9 cellular contexts compared by ENCODE assay signal in the genomic region with DNA sequence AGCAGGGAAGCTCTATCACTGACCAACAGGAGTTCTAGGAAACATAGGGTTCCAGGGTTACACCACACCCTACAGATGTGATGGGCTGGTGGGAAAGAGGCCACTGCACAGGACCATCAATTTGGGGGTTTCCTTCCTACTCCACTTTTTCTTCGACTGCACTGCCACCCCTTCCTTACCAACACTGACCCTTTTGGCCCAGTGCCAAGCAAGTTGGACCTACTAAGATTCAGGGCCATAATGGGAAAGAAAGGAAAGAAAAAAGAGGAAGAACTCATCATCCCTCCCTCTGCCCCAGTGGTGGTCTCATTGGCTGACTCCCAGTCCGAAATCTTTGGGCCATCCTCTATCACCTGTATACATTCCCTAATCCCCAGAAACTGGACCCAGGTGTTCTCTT. TPM values are rescaled to one million over a fixed set of nuclear protein-coding genes. Genes with fewer than 3 reads are reported as not detected.
"Had no signal": no experiment of that assay in that cellular context is flagged by ENCODE, and none has a peak within 500 bp of the region (broad histone marks: within the 10 kb centered on the region; RNA-seq: fewer than 3 reads in every experiment).

No MANE protein-coding gene starts in this region.

- ATAC-seq: GM23338 had no signal

- H3K27ac Mint-ChIP-seq: GM23338, H9, IgD-negative memory B cell had no signal

- H3K9me3 Mint-ChIP-seq: GM23338, H9 had no signal

- FAIRE-seq: H1, H54, HTR-8/SVneo had no signal

- DNase-seq: H9, HCEC 1CT, KBM-7 had no signal

- H3K4me3 ChIP-seq: GM23338 had no signal

- H3K4me3 Mint-ChIP-seq: GM23338, H9, IgD-negative memory B cell had no signal

- H3K4me1 Mint-ChIP-seq: GM23338, IgD-negative memory B cell had no signal

- H3K36me3 Mint-ChIP-seq: IgD-negative memory B cell had no signal

- H2AFZ ChIP-seq: GM23338 had no signal

- H3K4me2 ChIP-seq: GM23338 had no signal

RNA-seq across cellular contexts. Expression of a gene that starts 6.1 kb away (rescaled TPM):
- total RNA-seq: GM23338, H1, H9, HT-29 had no signal
- polyA plus RNA-seq: GM23338, H1, IgD-negative memory B cell had no signal
